ENCODE assay signal across 11 cellular contexts in the genomic region with DNA sequence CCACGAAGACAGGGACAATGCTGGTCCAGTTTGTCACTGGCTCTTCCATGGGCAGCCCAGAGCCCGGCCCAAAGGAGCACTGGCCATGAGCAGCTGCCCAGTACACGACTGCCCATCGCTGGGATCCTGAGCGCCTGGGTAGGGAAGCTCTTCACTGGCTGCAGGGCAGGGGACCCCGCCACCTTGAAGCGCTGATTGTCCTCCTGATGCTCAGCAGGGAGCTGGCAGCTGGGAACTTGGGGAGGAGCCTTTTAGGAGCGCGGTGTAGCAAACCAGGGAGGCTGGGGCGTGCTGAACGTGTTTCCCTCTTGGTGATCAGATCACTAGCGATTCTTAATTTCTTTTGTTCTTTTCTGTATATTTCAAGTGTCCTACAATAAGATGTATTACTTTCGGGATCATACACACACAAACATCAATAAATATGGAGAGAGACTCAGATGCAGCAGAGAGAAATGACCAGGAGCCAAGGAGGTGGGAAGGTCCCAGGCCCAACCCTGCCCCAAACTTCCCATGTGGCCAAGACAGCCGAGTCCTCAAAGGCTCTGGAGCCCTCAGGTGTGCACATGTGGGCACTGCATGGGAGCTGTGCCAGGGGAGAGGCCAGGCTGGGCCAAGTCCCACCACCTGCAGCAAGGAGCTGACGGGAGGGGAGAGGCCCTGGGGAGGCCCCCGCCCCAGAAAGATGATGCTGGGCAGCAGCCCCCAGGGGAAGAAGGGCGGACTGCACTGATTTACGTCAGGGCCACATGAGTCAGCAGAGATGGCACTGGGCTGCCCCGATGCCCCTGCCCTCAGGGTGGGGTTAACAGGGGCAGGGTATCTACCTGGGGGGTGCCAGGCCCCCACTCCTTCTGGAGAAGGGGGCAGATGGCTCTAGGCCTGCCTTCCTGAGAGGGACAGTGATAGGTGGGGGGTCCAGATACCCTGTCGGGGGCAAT. TPM values are rescaled to one million over a fixed set of nuclear protein-coding genes. Genes with fewer than 3 reads are reported as not detected.
DNase-seq lines count a peak whose midpoint lies in the region; ATAC-seq and TF ChIP-seq lines count a peak whose summit lies in the region.
"Had no signal": no experiment of that assay in that cellular context is flagged by ENCODE, and none has a peak within 500 bp of the region (broad histone marks: within the 10 kb centered on the region; RNA-seq: fewer than 3 reads in every experiment).

No MANE protein-coding gene starts in this region.

- peak overlapping the region; percentile 47 for H3K4me3 Mint-ChIP-seq in activated naive CD8-positive, alpha-beta T cell
- no peak overlapping the region for H3K4me3 Mint-ChIP-seq in activated naive CD8-positive, alpha-beta T cell treated with anti-CD3 and anti-CD28 coated beads for 36 hours
- H3K4me3 Mint-ChIP-seq in endodermal cell, result peak overlapping the region; percentile 49
- H3K4me3 Mint-ChIP-seq in stimulated activated naive CD8-positive, alpha-beta T cell treated with anti-CD3 and anti-CD28 coated beads, Interleukin-15, Interleukin-2, amounts not matched to agents 100 ng/mL and 50 ng/mL, for 24 hours, result peak overlapping the region; percentile 17

- H3K36me3 ChIP-seq in endodermal cell (ENCODE audit: control insufficient read depth, insufficient read depth, low read length), result no peaks in the 10 kb centered on the region
- H3K36me3 ChIP-seq: Peyer's patch had no signal

- no peak overlapping the region for H3K27ac Mint-ChIP-seq in activated naive CD8-positive, alpha-beta T cell
- H3K27ac Mint-ChIP-seq in activated naive CD8-positive, alpha-beta T cell treated with anti-CD3 and anti-CD28 coated beads for 36 hours, result no peak overlapping the region
- no peak overlapping the region for H3K27ac Mint-ChIP-seq in endodermal cell
- no peak overlapping the region for H3K27ac Mint-ChIP-seq in stimulated activated naive CD8-positive, alpha-beta T cell treated with anti-CD3 and anti-CD28 coated beads, Interleukin-15, Interleukin-2, amounts not matched to agents 100 ng/mL and 50 ng/mL, for 24 hours

- H3K27ac ChIP-seq in endodermal cell (ENCODE audit: low read depth, low read length), result no peak overlapping the region
- H3K27ac ChIP-seq: Peyer's patch, skin epidermis had no signal

- no peaks in the 10 kb centered on the region for H3K9me3 ChIP-seq in endodermal cell (ENCODE audit: control insufficient read depth, low read length)

- peaks cover 3% of the 10 kb centered on the region for H3K4me1 ChIP-seq in endodermal cell (ENCODE audit: control insufficient read depth, insufficient read depth, low read length)

- H3K4me3 ChIP-seq in endodermal cell (ENCODE audit: low read length), result no peak overlapping the region

- ATAC-seq in GM21786 (IDR thresholded peaks at IDR 0.05; ENCODE audit: unreplicated experiment) (no peak), HG03469 (IDR thresholded peaks at IDR 0.05; ENCODE audit: unreplicated experiment) (no peak)

- WGBS in endodermal cell (ENCODE audit: insufficient coverage in 1 of 2, insufficient read length in 1 of 2), 2 experiments, result 79% methylated on average over 19 of the region's 20 CpGs; no CpG with 5 or more reads in 1 of the 2 experiments

- no peaks in the 10 kb centered on the region for H3K36me3 Mint-ChIP-seq in activated naive CD8-positive, alpha-beta T cell
- no peaks in the 10 kb centered on the region for H3K36me3 Mint-ChIP-seq in activated naive CD8-positive, alpha-beta T cell treated with anti-CD3 and anti-CD28 coated beads for 36 hours
- H3K36me3 Mint-ChIP-seq in endodermal cell (ENCODE audit: low read depth), result no peaks in the 10 kb centered on the region
- no peaks in the 10 kb centered on the region for H3K36me3 Mint-ChIP-seq in stimulated activated naive CD8-positive, alpha-beta T cell treated with anti-CD3 and anti-CD28 coated beads, Interleukin-15, Interleukin-2, amounts not matched to agents 100 ng/mL and 50 ng/mL, for 24 hours (ENCODE audit: low read depth)

- no peak for DNase-seq in activated naive CD8-positive, alpha-beta T cell treated with anti-CD3 and anti-CD28 coated beads for 36 hours
- DNase-seq in NCI-H524 (lab: John Stamatoyannopoulos, UW), result peak; percentile 54 to 77
- no peak for DNase-seq in endodermal cell
- DNase-seq in SKM-1 (lab: John Stamatoyannopoulos, UW; ENCODE audit: unreplicated experiment), result no peak
- DNase-seq: EL, Peyer's patch had no signal

- peaks cover 17% of the 10 kb centered on the region for H3K27me3 ChIP-seq in endodermal cell (ENCODE audit: control insufficient read depth, insufficient read depth, low read length, poor library complexity, severe bottlenecking)
- H3K27me3 ChIP-seq: Peyer's patch had no signal

- peak; percentile 61 for TF ChIP-seq CTCF in endodermal cell (conservative IDR thresholded peaks at IDR 0.05)

- H3K4me1 Mint-ChIP-seq in activated naive CD8-positive, alpha-beta T cell (ENCODE audit: low read depth), result peaks cover under 1% of the 10 kb centered on the region
- H3K4me1 Mint-ChIP-seq in activated naive CD8-positive, alpha-beta T cell treated with anti-CD3 and anti-CD28 coated beads for 36 hours, result peaks cover 4% of the 10 kb centered on the region
- H3K4me1 Mint-ChIP-seq in endodermal cell, result peaks cover 11% of the 10 kb centered on the region
- peaks cover 6% of the 10 kb centered on the region for H3K4me1 Mint-ChIP-seq in stimulated activated naive CD8-positive, alpha-beta T cell treated with anti-CD3 and anti-CD28 coated beads, Interleukin-15, Interleukin-2, amounts not matched to agents 100 ng/mL and 50 ng/mL, for 24 hours (ENCODE audit: low read depth)

- H3K9ac ChIP-seq in endodermal cell (ENCODE audit: extremely low read depth, low read length, poor library complexity, severe bottlenecking), result no peak overlapping the region

- peaks cover 1% of the 10 kb centered on the region for H3K27me3 Mint-ChIP-seq in activated naive CD8-positive, alpha-beta T cell
- H3K27me3 Mint-ChIP-seq in activated naive CD8-positive, alpha-beta T cell treated with anti-CD3 and anti-CD28 coated beads for 36 hours, result peaks cover 38% of the 10 kb centered on the region
- H3K27me3 Mint-ChIP-seq in endodermal cell (ENCODE audit: insufficient read depth), result peaks cover 18% of the 10 kb centered on the region
- H3K27me3 Mint-ChIP-seq in stimulated activated naive CD8-positive, alpha-beta T cell treated with anti-CD3 and anti-CD28 coated beads, Interleukin-15, Interleukin-2, amounts not matched to agents 100 ng/mL and 50 ng/mL, for 24 hours, result peaks cover 19% of the 10 kb centered on the region

- no peaks in the 10 kb centered on the region for H3K9me3 Mint-ChIP-seq in activated naive CD8-positive, alpha-beta T cell (ENCODE audit: low read depth)
- no peaks in the 10 kb centered on the region for H3K9me3 Mint-ChIP-seq in activated naive CD8-positive, alpha-beta T cell treated with anti-CD3 and anti-CD28 coated beads for 36 hours
- peaks cover 50% of the 10 kb centered on the region for H3K9me3 Mint-ChIP-seq in endodermal cell
- H3K9me3 Mint-ChIP-seq in stimulated activated naive CD8-positive, alpha-beta T cell treated with anti-CD3 and anti-CD28 coated beads, Interleukin-15, Interleukin-2, amounts not matched to agents 100 ng/mL and 50 ng/mL, for 24 hours, result no peaks in the 10 kb centered on the region

RNA-seq across cellular contexts. Expression of a gene that starts 1.6 kb away (rescaled TPM):
- under 1 TPM; 0.16 to 0.29 TPM for total RNA-seq in activated naive CD8-positive, alpha-beta T cell treated with anti-CD3 and anti-CD28 coated beads for 36 hours
- total RNA-seq in endodermal cell, result 10 to 100 TPM in 1 of 2 donors, 1 to 10 TPM in 1; 7.5 to 29.0 TPM
- 42.4 TPM for polyA plus RNA-seq in endodermal cell (2013, experiment 1 of 2)
- polyA plus RNA-seq in endodermal cell (2013, experiment 2 of 2), result 36.6 TPM

RNA-seq across cellular contexts. Expression of a gene that starts 20.1 kb away (rescaled TPM):
- total RNA-seq in activated naive CD8-positive, alpha-beta T cell treated with anti-CD3 and anti-CD28 coated beads for 36 hours, result not detected
- total RNA-seq in endodermal cell, result not detected
- polyA plus RNA-seq in endodermal cell (2013, experiment 1 of 2), result not detected
- not detected for polyA plus RNA-seq in endodermal cell (2013, experiment 2 of 2)

RNA-seq across cellular contexts. Expression of a gene that starts 41.7 kb away (rescaled TPM):
- 100 to 1,000 TPM; 112 to 123 TPM for total RNA-seq in activated naive CD8-positive, alpha-beta T cell treated with anti-CD3 and anti-CD28 coated beads for 36 hours
- 10 to 100 TPM; 56.0 to 65.0 TPM for total RNA-seq in endodermal cell
- polyA plus RNA-seq in endodermal cell (2013, experiment 1 of 2), result 10.5 TPM
- 10.0 TPM for polyA plus RNA-seq in endodermal cell (2013, experiment 2 of 2)

RNA-seq across cellular contexts. Expression of a gene that starts 50.4 kb away (rescaled TPM):
- total RNA-seq in activated naive CD8-positive, alpha-beta T cell treated with anti-CD3 and anti-CD28 coated beads for 36 hours, result 100 to 1,000 TPM; 150 to 153 TPM
- total RNA-seq in endodermal cell, result 10 to 100 TPM; 91.6 to 99.3 TPM
- 99.4 TPM for polyA plus RNA-seq in endodermal cell (2013, experiment 1 of 2)
- polyA plus RNA-seq in endodermal cell (2013, experiment 2 of 2), result 86.3 TPM

RNA-seq across cellular contexts. Expression of a gene that starts 54.1 kb away (rescaled TPM):
- under 1 TPM; 0.38 to 0.70 TPM for total RNA-seq in activated naive CD8-positive, alpha-beta T cell treated with anti-CD3 and anti-CD28 coated beads for 36 hours
- 10 to 100 TPM; 30.1 to 68.3 TPM for total RNA-seq in endodermal cell
- 62.3 TPM for polyA plus RNA-seq in endodermal cell (2013, experiment 1 of 2)
- polyA plus RNA-seq in endodermal cell (2013, experiment 2 of 2), result 55.6 TPM

Comparison
In these comparisons a context has a peak if more than half of its experiments do, and no peak if none do; other contexts are left out.
1. DNase-seq: peak in NCI-H524 (2 of 2); none in activated naive CD8-positive, alpha-beta T cell treated with anti-CD3 and anti-CD28 coated beads for 36 hours (single experiment), endodermal cell (single experiment) and SKM-1 (single experiment).
2. RNA of a gene that starts 1.6 kb away (total RNA-seq): 7.5 to 29.0 TPM in endodermal cell; 0.16 to 0.29 TPM in activated naive CD8-positive, alpha-beta T cell treated with anti-CD3 and anti-CD28 coated beads for 36 hours; every median in the first group is over 4 times any median in the second.